Comparison of ENCODE assay signal across 9 cellular contexts in the genomic region with DNA sequence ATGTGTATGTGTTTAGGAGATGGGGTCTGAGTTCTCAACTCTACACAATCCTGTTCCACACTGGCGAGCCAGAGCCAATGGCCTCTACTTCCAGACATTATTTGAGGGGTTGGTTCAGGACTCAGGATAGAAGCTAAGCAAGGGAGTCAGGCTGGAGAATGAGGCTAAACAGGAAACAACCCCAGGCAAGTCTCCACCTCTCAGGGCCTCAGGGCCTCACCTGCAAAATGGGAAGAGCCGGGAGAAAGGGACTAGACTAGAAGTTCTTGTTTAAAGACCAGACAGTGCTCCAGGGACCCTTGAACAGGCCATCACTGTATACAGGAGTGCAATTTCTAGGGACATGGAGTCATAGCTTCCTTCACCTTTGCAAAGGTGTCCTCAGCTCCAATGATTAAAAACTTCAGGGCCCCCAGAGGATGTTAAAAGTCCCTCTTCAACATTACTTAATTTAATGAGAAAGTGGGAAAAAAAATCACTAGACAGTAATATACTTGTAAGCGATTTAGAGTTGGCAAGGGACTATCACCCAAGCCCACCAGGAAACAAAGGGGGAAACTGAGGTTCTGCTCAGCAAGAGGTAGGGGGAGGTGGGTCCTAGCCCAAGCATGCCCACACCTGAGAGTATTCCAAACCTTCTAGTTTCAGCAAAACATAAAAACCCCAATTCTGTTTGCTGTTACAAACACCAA. TPM values are rescaled to one million over a fixed set of nuclear protein-coding genes. Genes with fewer than 3 reads are reported as not detected.
DNase-seq lines count a peak whose midpoint lies in the region; ATAC-seq, FAIRE-seq and TF ChIP-seq lines count a peak whose summit lies in the region.
"Had no signal": no experiment of that assay in that cellular context is flagged by ENCODE, and none has a peak within 500 bp of the region (broad histone marks: within the 10 kb centered on the region; RNA-seq: fewer than 3 reads in every experiment).

No MANE protein-coding gene starts in this region.

- peaks cover 0 to 10% of the 10 kb centered on the region in 2 donors for H3K36me3 ChIP-seq in esophagus (ENCODE audit: control insufficient read depth in 2 of 2, insufficient read depth in 2 of 2, low read length in 1 of 2)
- H3K36me3 ChIP-seq in neutrophil = peaks cover under 1% of the 10 kb centered on the region

- H3K4me1 ChIP-seq in esophagus (ENCODE audit: control insufficient read depth in 2 of 2, insufficient read depth in 2 of 2, low read length in 1 of 2) (peaks cover 5 to 24% of the 10 kb centered on the region in 2 donors), neutrophil (ENCODE audit: control insufficient read depth in 1 of 2, insufficient read depth in 1 of 2, low read depth in 1 of 2, low read length in 1 of 2) (peaks cover 36 to 38% of the 10 kb centered on the region in 2 experiments)

- no peaks in the 10 kb centered on the region for H3K27me3 Mint-ChIP-seq in stimulated activated naive CD8-positive, alpha-beta T cell treated with anti-CD3 and anti-CD28 coated beads, Interleukin-15, amount 100 ng/mL, for 72 hours

- H3K27ac Mint-ChIP-seq in stimulated activated naive CD8-positive, alpha-beta T cell treated with anti-CD3 and anti-CD28 coated beads, Interleukin-15, amount 100 ng/mL, for 72 hours = peak overlapping the region; percentile 29 to 43

- H3K27ac ChIP-seq in esophagus (ENCODE audit: low read depth in 2 of 2, low read length in 1 of 2) (peak overlapping the region; percentile 85 to 96), neutrophil (peak overlapping the region; percentile 47)

- no peak for TF ChIP-seq CTCF in neutrophil (IDR thresholded peaks at IDR 0.05)

- no peak for ATAC-seq in stimulated activated naive CD8-positive, alpha-beta T cell treated with anti-CD3 and anti-CD28 coated beads, Interleukin-15, amount 100 ng/mL, for 72 hours
- no peak for ATAC-seq in stimulated activated naive CD8-positive, alpha-beta T cell treated with anti-CD3 and anti-CD28 coated beads, Interleukin-15, Interleukin-2, amounts not matched to agents 100 U/mL and 50 U/mL, for 24 hours
- ATAC-seq in HG03378 (IDR thresholded peaks at IDR 0.05; ENCODE audit: unreplicated experiment) = no peak

- no peak for FAIRE-seq in frontal cortex (lab: Jason Lieb, UNC)
- FAIRE-seq: endometrium had no signal

- H3K4me3 Mint-ChIP-seq in stimulated activated naive CD8-positive, alpha-beta T cell treated with anti-CD3 and anti-CD28 coated beads, Interleukin-15, amount 100 ng/mL, for 72 hours = no peak overlapping the region

- DNase-seq in stimulated activated naive CD8-positive, alpha-beta T cell treated with anti-CD3 and anti-CD28 coated beads, Interleukin-15, amount 100 ng/mL, for 72 hours = no peak
- DNase-seq in stimulated activated naive CD8-positive, alpha-beta T cell treated with anti-CD3 and anti-CD28 coated beads, Interleukin-15, Interleukin-2, amounts not matched to agents 100 U/mL and 50 U/mL, for 24 hours = no peak
- DNase-seq in frontal cortex (ENCODE audit: low spot score in 2 of 2) = no peak
- DNase-seq in HuH-7 (ENCODE audit: low spot score) = no peak
- no peak for DNase-seq in NCI-H524 (lab: John Stamatoyannopoulos, UW)

- no peaks in the 10 kb centered on the region for H3K9me3 Mint-ChIP-seq in stimulated activated naive CD8-positive, alpha-beta T cell treated with anti-CD3 and anti-CD28 coated beads, Interleukin-15, amount 100 ng/mL, for 72 hours

- H3K27me3 ChIP-seq in esophagus (ENCODE audit: control insufficient read depth in 1 of 2, insufficient read depth in 2 of 2, low read length in 2 of 2) (no peaks in the 10 kb centered on the region), neutrophil (no peaks in the 10 kb centered on the region)

- peaks cover 73% of the 10 kb centered on the region for H3K4me1 Mint-ChIP-seq in stimulated activated naive CD8-positive, alpha-beta T cell treated with anti-CD3 and anti-CD28 coated beads, Interleukin-15, amount 100 ng/mL, for 72 hours

- H3K4me3 ChIP-seq in esophagus (ENCODE audit: low read depth in 1 of 2, low read length in 2 of 2) (no peak overlapping the region), neutrophil (ENCODE audit: low read depth in 1 of 2, low read length in 1 of 2) (no peak overlapping the region)

- H3K9me3 ChIP-seq in esophagus (ENCODE audit: control insufficient read depth in 2 of 2, insufficient read depth in 1 of 2, low read depth in 1 of 2, low read length in 1 of 2) (peaks cover 0 to 2% of the 10 kb centered on the region in 2 donors), neutrophil (no peaks in the 10 kb centered on the region)

- WGBS in esophagus, 2 donors = 86 to 94% methylated on average over 3 of the region's 3 CpGs

RNA-seq across cellular contexts. Expression of a gene that starts 41.7 kb away (rescaled TPM):
- polyA plus RNA-seq in esophagus = 10 to 100 TPM in 1 of 2 donors, 1 to 10 TPM in 1; 8.8 to 18.7 TPM
- 36.7 TPM for total RNA-seq in frontal cortex
